ENCODE assay signal across 10 cellular contexts in genomic region chr1:8438449-8438848, GRCh38.
DNase-seq lines count a peak whose midpoint lies in the region; ATAC-seq and TF ChIP-seq lines count a peak whose summit lies in the region.
"Had no signal": no experiment of that assay in that cellular context is flagged by ENCODE, and none has a peak within 500 bp of the region (broad histone marks: within the 10 kb centered on the region; RNA-seq: fewer than 3 reads in every experiment).

No MANE protein-coding gene starts in this region.

- no peaks in the 10 kb centered on the region for H3K27me3 ChIP-seq in fibroblast of lung (ENCODE audit: control insufficient read depth, insufficient read depth, low read length)
- no peaks in the 10 kb centered on the region for H3K27me3 ChIP-seq in neural progenitor cell

- H3K4me3 Mint-ChIP-seq in natural killer cell treated with Interleukin-12 subunit alpha and Interleukin-12 subunit beta and Interleukin-15 and Interleukin-18, amount 100 ng/mL, for 72 hours = no peak overlapping the region
- H3K4me3 Mint-ChIP-seq in natural killer cell (no peak overlapping the region), neural progenitor cell (no peak overlapping the region)

- TF ChIP-seq CTCF in natural killer cell (IDR thresholded peaks at IDR 0.05) (no peak), fibroblast of lung (conservative IDR thresholded peaks at IDR 0.05 in 1 of 2, IDR thresholded peaks at IDR 0.05 in 1 of 2; ENCODE audit: low read depth in 1 of 2, low read length in 2 of 2) (no peak), neural progenitor cell (IDR thresholded peaks at IDR 0.05) (no peak)

- intact Hi-C loops in natural killer cell (cut with micrococcal nuclease) = no loop called here

- H3K27ac ChIP-seq in fibroblast of lung (ENCODE audit: insufficient read depth, low read length) (peak overlapping the region; percentile 35), neural progenitor cell (peak overlapping the region; percentile 54)
- H3K27ac ChIP-seq: KMS-11 had no signal

- no peaks in the 10 kb centered on the region for H3K9me3 ChIP-seq in fibroblast of lung (ENCODE audit: control insufficient read depth, insufficient read depth, low read depth, low read length)
- no peaks in the 10 kb centered on the region for H3K9me3 ChIP-seq in neural progenitor cell (ENCODE audit: low read depth)

- no peaks in the 10 kb centered on the region for H3K9me3 Mint-ChIP-seq in natural killer cell treated with Interleukin-12 subunit alpha and Interleukin-12 subunit beta and Interleukin-15 and Interleukin-18, amount 100 ng/mL, for 72 hours
- H3K9me3 Mint-ChIP-seq in natural killer cell (peaks cover 0 to 3% of the 10 kb centered on the region in 2 donors), neural progenitor cell (no peaks in the 10 kb centered on the region)

- H3K36me3 ChIP-seq in fibroblast of lung (ENCODE audit: control insufficient read depth, insufficient read depth, low read length) (no peaks in the 10 kb centered on the region), neural progenitor cell (no peaks in the 10 kb centered on the region)

- H3F3A ChIP-seq in neural progenitor cell (ENCODE audit: low read depth) = peaks cover 28% of the 10 kb centered on the region

- H3K4me1 ChIP-seq in fibroblast of lung (ENCODE audit: control insufficient read depth, extremely low read depth, insufficient read depth, low read length) (peaks cover 13% of the 10 kb centered on the region), neural progenitor cell (peaks cover 29% of the 10 kb centered on the region)

- ATAC-seq in natural killer cell treated with Interleukin-12 subunit alpha and Interleukin-12 subunit beta and Interleukin-15 and Interleukin-18, amount 100 ng/mL, for 72 hours = no peak
- ATAC-seq in natural killer cell = no peak
- no peak for ATAC-seq in HG02588 (IDR thresholded peaks at IDR 0.05; ENCODE audit: unreplicated experiment)
- no peak for ATAC-seq in HG03565 (IDR thresholded peaks at IDR 0.05; ENCODE audit: unreplicated experiment)

- peaks cover 0 to 7% of the 10 kb centered on the region in 2 donors for H3K27me3 Mint-ChIP-seq in natural killer cell treated with Interleukin-12 subunit alpha and Interleukin-12 subunit beta and Interleukin-15 and Interleukin-18, amount 100 ng/mL, for 72 hours
- H3K27me3 Mint-ChIP-seq in natural killer cell (ENCODE audit: low read depth in 2 of 2) (peaks cover 10 to 22% of the 10 kb centered on the region in 2 donors), neural progenitor cell (ENCODE audit: insufficient read depth, low read depth) (peaks cover 5% of the 10 kb centered on the region)

- H4K20me1 ChIP-seq in fibroblast of lung (ENCODE audit: control insufficient read depth, extremely low read depth, insufficient read depth, low read length) (no peaks in the 10 kb centered on the region), neural progenitor cell (ENCODE audit: low read depth) (peaks cover 45% of the 10 kb centered on the region)

- peaks cover 7% of the 10 kb centered on the region in 2 donors for H3K4me1 Mint-ChIP-seq in natural killer cell treated with Interleukin-12 subunit alpha and Interleukin-12 subunit beta and Interleukin-15 and Interleukin-18, amount 100 ng/mL, for 72 hours (ENCODE audit: low read depth in 2 of 2)
- H3K4me1 Mint-ChIP-seq in natural killer cell (peaks cover 12 to 18% of the 10 kb centered on the region in 2 donors), neural progenitor cell (peaks cover 42% of the 10 kb centered on the region)

- DNase-seq in natural killer cell treated with Interleukin-12 subunit alpha and Interleukin-12 subunit beta and Interleukin-15 and Interleukin-18, amount 100 ng/mL, for 72 hours (ENCODE audit: low spot score) = no peak
- no peak for DNase-seq in natural killer cell
- peak in 1 of 2 donors; percentile 31 for DNase-seq in fibroblast of lung (ENCODE audit: low read depth in 2 of 2)
- no peak for DNase-seq in neural progenitor cell (ENCODE audit: low spot score)
- no peak for DNase-seq in SHP77 (lab: John Stamatoyannopoulos, UW)
- DNase-seq in SIG-M5 treated with dmso at 0.1 percent for 504 hours (lab: John Stamatoyannopoulos, UW; ENCODE audit: unreplicated experiment) = no peak
- DNase-seq: SW 1271 had no signal

- peak overlapping the region; percentile 28 to 43 for H3K27ac Mint-ChIP-seq in natural killer cell treated with Interleukin-12 subunit alpha and Interleukin-12 subunit beta and Interleukin-15 and Interleukin-18, amount 100 ng/mL, for 72 hours
- peak overlapping the region in 1 of 2 donors; percentile 67 for H3K27ac Mint-ChIP-seq in natural killer cell
- H3K27ac Mint-ChIP-seq in neural progenitor cell = peak overlapping the region; percentile 67

- H3K79me2 ChIP-seq in fibroblast of lung (ENCODE audit: control insufficient read depth, insufficient read depth, low read length) = no peaks in the 10 kb centered on the region
- peaks cover 51% of the 10 kb centered on the region for H3K79me2 ChIP-seq in neural progenitor cell (ENCODE audit: low read depth)

- peaks cover 5% of the 10 kb centered on the region for H3K36me3 Mint-ChIP-seq in natural killer cell treated with Interleukin-12 subunit alpha and Interleukin-12 subunit beta and Interleukin-15 and Interleukin-18, amount 100 ng/mL, for 72 hours
- H3K36me3 Mint-ChIP-seq in natural killer cell = peaks cover 7% of the 10 kb centered on the region
- H3K36me3 Mint-ChIP-seq in neural progenitor cell = peaks cover 18% of the 10 kb centered on the region

- H3K4me2 ChIP-seq in fibroblast of lung (ENCODE audit: extremely low read depth, insufficient read depth, low read length) (no peak overlapping the region), neural progenitor cell (peak overlapping the region; percentile 59)
- H3K4me2 ChIP-seq: KMS-11 had no signal

- H3K9ac ChIP-seq in fibroblast of lung (ENCODE audit: insufficient read depth, low read length) (no peak overlapping the region), neural progenitor cell (no peak overlapping the region)
- H3K9ac ChIP-seq: KMS-11 had no signal

- H2AFZ ChIP-seq in fibroblast of lung (ENCODE audit: low read length) = no peak overlapping the region
- no peak overlapping the region for H2AFZ ChIP-seq in neural progenitor cell (replicated peaks)

- H3K4me3 ChIP-seq in fibroblast of lung (replicated peaks in 1 of 4; ENCODE audit: control extremely low read depth in 1 of 4, insufficient read depth in 1 of 4, low read depth in 3 of 4, low read length in 4 of 4) = no peak overlapping the region
- H3K4me3 ChIP-seq in neural progenitor cell = no peak overlapping the region
